Comparison of ENCODE assay signal across 22 cellular contexts in the genomic region with DNA sequence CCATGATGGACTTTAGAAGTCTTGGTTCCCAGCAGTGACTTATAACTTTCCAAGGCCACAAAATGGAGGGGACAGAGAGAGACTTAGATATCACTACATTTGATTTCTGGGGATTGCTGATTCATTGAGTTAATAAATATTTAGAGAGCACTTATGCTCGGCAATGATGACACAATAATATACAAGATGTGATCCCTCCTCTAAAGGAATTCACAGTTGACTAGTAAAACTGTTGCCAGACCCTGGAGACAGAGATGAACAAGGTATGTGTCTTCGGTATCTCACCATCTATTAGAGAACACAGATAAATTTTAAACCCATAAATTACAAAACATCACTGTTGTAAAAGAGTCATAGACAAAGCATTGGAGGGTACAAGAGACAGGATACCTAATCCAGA.
"Had no signal": no experiment of that assay in that cellular context is flagged by ENCODE, and none has a peak within 500 bp of the region (broad histone marks: within the 10 kb centered on the region; RNA-seq: fewer than 3 reads in every experiment).

No MANE protein-coding gene starts in this region.

- H3K9me3 ChIP-seq: ascending aorta, breast epithelium, prostate gland, testis had no signal

- H3K27ac ChIP-seq: ascending aorta, breast epithelium, coronary artery, prostate gland, SK-N-MC, skin epidermis, testis had no signal

- H3K27ac Mint-ChIP-seq: activated CD4-positive, alpha-beta memory T cell treated with anti-CD3 and anti-CD28 coated beads, Interleukin-2, amount 10 ng/mL, durations not matched to agents 7 days and 5 days; stimulated activated naive CD8-positive, alpha-beta T cell treated with anti-CD3 and anti-CD28 coated beads, Interleukin-15, Interleukin-2, amounts not matched to agents 100 ng/mL and 50 ng/mL, for 24 hours; type B pancreatic cell had no signal

- H3K4me3 ChIP-seq: ascending aorta, breast epithelium, coronary artery, prostate gland, SK-N-MC, skin epidermis, testis had no signal

- DNase-seq: activated CD4-positive, alpha-beta memory T cell treated with anti-CD3 and anti-CD28 coated beads, Interleukin-2, amount 10 ng/mL, durations not matched to agents 7 days and 5 days; activated CD4-positive, alpha-beta T cell treated with anti-CD3 and anti-CD28 coated beads for 48 hours; activated CD4-positive, CD25-positive, alpha-beta regulatory T cell; activated effector memory CD4-positive, alpha-beta T cell treated with anti-CD3 and anti-CD28 coated beads, Interleukin-2, amount 50 U/mL, for 16 hours; activated naive CD4-positive, alpha-beta T cell treated with anti-CD3 and anti-CD28 coated beads, Interleukin-2, amount 50 U/mL, for 16 hours; activated T-cell treated with anti-CD3 and anti-CD28 coated beads, Interleukin-2, amount 50 U/mL, for 48 hours; hippocampal formation; islet precursor cell; naive thymus-derived CD4-positive, alpha-beta T cell; stimulated activated CD4-positive, alpha-beta T cell treated with anti-CD3 and anti-CD28 coated beads, Interleukin-15, amount 100 ng/mL, for 24 hours; stimulated activated CD4-positive, alpha-beta T cell treated with anti-CD3 and anti-CD28 coated beads, Interleukin-2, amount 100 ng/mL, for 48 hours; T-cell; testis had no signal

- H3K27me3 Mint-ChIP-seq: naive thymus-derived CD4-positive, alpha-beta T cell; stimulated activated naive CD8-positive, alpha-beta T cell treated with anti-CD3 and anti-CD28 coated beads, Interleukin-15, Interleukin-2, amounts not matched to agents 100 ng/mL and 50 ng/mL, for 24 hours; T-cell had no signal

- H3K36me3 Mint-ChIP-seq: T-cell, type B pancreatic cell had no signal

- H3K4me3 Mint-ChIP-seq: activated CD4-positive, alpha-beta memory T cell treated with anti-CD3 and anti-CD28 coated beads, Interleukin-2, amount 10 ng/mL, durations not matched to agents 7 days and 5 days; stimulated activated naive CD8-positive, alpha-beta T cell treated with anti-CD3 and anti-CD28 coated beads, Interleukin-15, Interleukin-2, amounts not matched to agents 100 ng/mL and 50 ng/mL, for 24 hours; T-cell; type B pancreatic cell had no signal

- H3K4me1 ChIP-seq: prostate gland, testis had no signal

- H3K9me3 Mint-ChIP-seq: activated CD4-positive, alpha-beta memory T cell treated with anti-CD3 and anti-CD28 coated beads, Interleukin-2, amount 10 ng/mL, durations not matched to agents 7 days and 5 days; stimulated activated naive CD8-positive, alpha-beta T cell treated with anti-CD3 and anti-CD28 coated beads, Interleukin-15, Interleukin-2, amounts not matched to agents 100 ng/mL and 50 ng/mL, for 24 hours; type B pancreatic cell had no signal

- H3K36me3 ChIP-seq: ascending aorta, breast epithelium, prostate gland had no signal

- ATAC-seq: left lobe of liver; naive thymus-derived CD4-positive, alpha-beta T cell; T-cell had no signal

- H3K27me3 ChIP-seq: ascending aorta, breast epithelium, testis had no signal
